1 cellular context compared by ENCODE assay signal in the genomic region with DNA sequence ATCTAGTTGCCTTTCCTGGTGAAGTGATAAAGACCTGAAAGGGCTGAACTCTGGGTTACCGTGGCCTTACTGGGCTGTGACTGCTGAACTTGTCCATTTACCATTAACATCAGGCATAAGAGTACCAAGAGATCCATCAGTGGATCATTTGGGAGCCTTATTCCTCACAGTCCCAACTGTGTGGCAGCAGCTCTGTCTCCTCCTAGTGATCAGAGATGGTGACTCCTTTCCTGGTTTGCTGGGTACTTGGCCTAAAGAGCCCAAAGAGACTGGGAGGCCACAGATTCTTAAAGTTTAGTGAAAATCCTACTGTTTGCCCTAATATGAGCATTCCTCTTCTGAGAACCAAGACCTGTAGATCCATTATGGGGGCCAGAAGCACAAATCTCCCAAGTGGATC.
TF ChIP-seq lines count a peak whose summit lies in the region.

No MANE protein-coding gene starts in this region.

TF ChIP-seq in K562, 482 proteins besides CTCF, POLR2A, EP300 and RAD21 (continued from another document):
- no peak for TF ChIP-seq SFPQ (IDR thresholded peaks at IDR 0.05; ENCODE audit: low read depth, low read length)
TF ChIP-seq in K562: peak in this region for 0.
